19 cellular contexts compared by ENCODE assay signal in genomic region chr2:152480870-152481269, GRCh38.
A peak's percentile ranks its signal among the peaks of the same experiment; 100 is the strongest.
DNase-seq lines count a peak whose midpoint lies in the region; ATAC-seq and TF ChIP-seq lines count a peak whose summit lies in the region.
"Had no signal": no experiment of that assay in that cellular context is flagged by ENCODE, and none has a peak within 500 bp of the region (broad histone marks: within the 10 kb centered on the region; RNA-seq: fewer than 3 reads in every experiment).

No MANE protein-coding gene starts in this region.

- WGBS in transverse colon (ENCODE audit: low coverage in 1 of 2), 2 donors = 54 to 59% methylated on average over 3 of the region's 3 CpGs

- no peaks in the 10 kb centered on the region for H3K27me3 Mint-ChIP-seq in mesothelial cell of epicardium (ENCODE audit: low read depth)

- TF ChIP-seq POLR2A in transverse colon (IDR thresholded peaks at IDR 0.05) = no peak

- TF ChIP-seq EP300 in transverse colon (IDR thresholded peaks at IDR 0.05; ENCODE audit: low read depth) = no peak

- H3K27me3 ChIP-seq in transverse colon = no peaks in the 10 kb centered on the region
- H3K27me3 ChIP-seq: BE2C, MG63 had no signal

- ATAC-seq in HG02852 (IDR thresholded peaks at IDR 0.05; ENCODE audit: unreplicated experiment) = no peak

- in situ Hi-C loops in transverse colon (cut with MboI; ENCODE audit: low pct_ligation_motif_present in 1 of 4, low pct_unique_long_range_greater_than_20kb in 1 of 4, low sequenced_read_pairs in 3 of 4) = no loop called here

- H3K36me3 Mint-ChIP-seq in mesothelial cell of epicardium = no peaks in the 10 kb centered on the region

- H3K4me1 ChIP-seq in transverse colon = peaks cover 0 to 33% (median 19%) of the 10 kb centered on the region in 4 donors
- H3K4me1 ChIP-seq: BE2C had no signal

- no peak overlapping the region for H3K9ac ChIP-seq in SK-N-MC (ENCODE audit: insufficient read length)

- H3K36me3 ChIP-seq in SK-N-MC (ENCODE audit: insufficient read depth, low read length) = no peaks in the 10 kb centered on the region
- H3K36me3 ChIP-seq in transverse colon = no peaks in the 10 kb centered on the region
- H3K36me3 ChIP-seq: BE2C, MG63 had no signal

- H3K4me1 Mint-ChIP-seq in mesothelial cell of epicardium = peaks cover 18% of the 10 kb centered on the region

- no peaks in the 10 kb centered on the region for H3K9me3 ChIP-seq in SK-N-MC (ENCODE audit: low read depth, low read length)
- no peaks in the 10 kb centered on the region for H3K9me3 ChIP-seq in transverse colon
- H3K9me3 ChIP-seq: BE2C, MG63 had no signal

- no peak for TF ChIP-seq CTCF in fibroblast of villous mesenchyme (IDR thresholded peaks at IDR 0.05; ENCODE audit: insufficient read depth, low read depth, low read length)
- TF ChIP-seq CTCF in mesothelial cell of epicardium (IDR thresholded peaks at IDR 0.05; ENCODE audit: unreplicated experiment) = no peak
- TF ChIP-seq CTCF in transverse colon (IDR thresholded peaks at IDR 0.05) = no peak

- H3K27ac ChIP-seq in SK-N-MC (peak overlapping the region; percentile 87), transverse colon (peak overlapping the region; percentile 48 to 80 (median 72))
- H3K27ac ChIP-seq: RWPE1 had no signal

- H3K4me3 ChIP-seq in SK-N-MC (peak overlapping the region; percentile 37), fibroblast of villous mesenchyme (ENCODE audit: low read depth, low read length) (no peak overlapping the region), transverse colon (peak overlapping the region in 2 of 4 donors; percentile 13 to 31)
- H3K4me3 ChIP-seq: MG63 had no signal

- H3K9me3 Mint-ChIP-seq in mesothelial cell of epicardium = no peaks in the 10 kb centered on the region

- no peak overlapping the region for H3K4me3 Mint-ChIP-seq in mesothelial cell of epicardium

- DNase-seq in SK-N-MC (ENCODE audit: low read depth, low spot score) = no peak
- peak; percentile 83 for DNase-seq in fibroblast of villous mesenchyme (ENCODE audit: low read depth)
- no peak for DNase-seq in mesothelial cell of epicardium (ENCODE audit: low spot score in 2 of 2, unreplicated experiment in 2 of 2)
- DNase-seq in transverse colon = no peak
- DNase-seq in NCI-H146 treated with DMSO at 0.1 percent for 48 hours (lab: John Stamatoyannopoulos, UW; ENCODE audit: unreplicated experiment) = no peak
- no peak for DNase-seq in activated CD4-positive, CD25-positive, alpha-beta regulatory T cell treated with anti-CD3 and anti-CD28 coated beads, Interleukin-2, amount 50 U/mL, for 72 hours
- DNase-seq: BE2C, DMS153, DND-41, KG1, MG63, NCI-H1105 treated with DMSO at 0.1 percent for 48 hours, NCI-H1694, NCI-H2029 treated with DMSO at 0.1 percent for 48 hours, NCI-H510A, NCI-H69, SHP77 had no signal

- intact Hi-C loops in transverse colon (cut with DNase I; ENCODE audit: low total_unique reads) = no loop called here

- peak overlapping the region; percentile 60 for H3K27ac Mint-ChIP-seq in mesothelial cell of epicardium
